Comparison of ENCODE assay signal across 24 cellular contexts in the genomic region with DNA sequence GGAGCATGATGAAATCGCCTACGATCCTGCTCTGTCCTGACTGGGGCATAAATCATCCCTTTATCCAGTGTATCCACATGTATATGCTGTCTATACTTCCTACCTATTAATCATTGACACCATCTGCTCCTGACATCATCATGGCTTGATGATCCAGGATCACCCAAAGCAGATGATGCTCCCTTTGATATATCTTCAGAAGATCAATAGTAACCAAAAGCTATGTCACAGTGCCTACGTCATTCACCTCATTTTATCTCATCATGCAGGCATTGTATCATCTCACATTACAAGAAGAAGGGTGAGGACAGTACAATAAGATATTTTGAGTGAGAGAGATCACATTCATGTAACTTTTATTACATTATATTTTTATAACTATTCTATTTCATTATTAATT.
DNase-seq lines count a peak whose midpoint lies in the region; ATAC-seq, FAIRE-seq and TF ChIP-seq lines count a peak whose summit lies in the region.
"Had no signal": no experiment of that assay in that cellular context is flagged by ENCODE, and none has a peak within 500 bp of the region (broad histone marks: within the 10 kb centered on the region; RNA-seq: fewer than 3 reads in every experiment).

No MANE protein-coding gene starts in this region.

- no peak for ATAC-seq in K562
- ATAC-seq: GM12878 had no signal

- H3K27me3 ChIP-seq in K562 (ENCODE audit: control insufficient read depth in 2 of 2, insufficient read depth in 2 of 2, low read length in 2 of 2) = no peaks in the 10 kb centered on the region
- H3K27me3 ChIP-seq: BE2C, BLaER1 had no signal

- H3K4me2 ChIP-seq in K562 (ENCODE audit: insufficient read depth, low read length) = no peak overlapping the region
- H3K4me2 ChIP-seq: BLaER1 had no signal

- no peak overlapping the region for H2AFZ ChIP-seq in K562 (ENCODE audit: low read depth, low read length)

- no peaks in the 10 kb centered on the region for H3K4me1 ChIP-seq in K562 (replicated peaks in 1 of 2; ENCODE audit: control insufficient read depth in 2 of 2, insufficient read depth in 2 of 2, low read length in 2 of 2)
- H3K4me1 ChIP-seq: BE2C, BLaER1 had no signal

- H3K9me3 ChIP-seq in K562 (replicated peaks; ENCODE audit: control insufficient read depth, insufficient read depth, low read depth, low read length) = no peaks in the 10 kb centered on the region; the same call in 1 of the 2 replicates
- H3K9me3 ChIP-seq: BE2C, BLaER1 had no signal

- no peak for TF ChIP-seq EP300 in K562 (IDR thresholded peaks at IDR 0.05; ENCODE audit: low read length)

- WGBS in K562 (ENCODE audit: insufficient coverage, low coverage, missing lambda C conversion rate) = 4% methylated on average over 3 of the region's 3 CpGs

- no peaks in the 10 kb centered on the region for H3K36me3 ChIP-seq in K562 (ENCODE audit: control insufficient read depth, insufficient read depth, low read length)
- H3K36me3 ChIP-seq: BE2C, BLaER1 had no signal

- in situ Hi-C loops in K562 (cut with MboI) = no loop called here

- H3K4me3 ChIP-seq in K562 = no peak overlapping the region
- H3K4me3 ChIP-seq: BLaER1, GM12878 had no signal

- POLR2A ChIA-PET in K562 (lab: Yijun Ruan, JAX) = no interaction called here

- no peak for FAIRE-seq in K562 (lab: Jason Lieb, UNC)
- FAIRE-seq: A204.1, GM12878, GM12892, GM18507 had no signal

- no TSS peak for BruUV-seq in K562 (replicated peaks; lab: Mats Ljungman, UMichigan)

- no peak overlapping the region for H3K9ac ChIP-seq in K562 (ENCODE audit: insufficient read depth in 1 of 2, low read depth in 2 of 2, low read length in 2 of 2)
- H3K9ac ChIP-seq: BLaER1 had no signal

- TF ChIP-seq POLR2A in K562 (conservative IDR thresholded peaks at IDR 0.05) = no peak

- H3K9me1 ChIP-seq in K562 (ENCODE audit: control insufficient read depth, insufficient read depth, low read length) = no peaks in the 10 kb centered on the region

- no peak for TF ChIP-seq RAD21 in K562 (CRISPR knock-in tag; conservative IDR thresholded peaks at IDR 0.05 in 1 of 2, IDR thresholded peaks at IDR 0.05 in 1 of 2)

- H4K20me1 ChIP-seq in K562 (replicated peaks; ENCODE audit: control insufficient read depth, insufficient read depth, low read length) = no peaks in the 10 kb centered on the region
- H4K20me1 ChIP-seq: BLaER1 had no signal

- intact Hi-C loops in K562 (cut with micrococcal nuclease) = no loop called here

- DNase-seq in NCI-H82 (lab: John Stamatoyannopoulos, UW) (peak; percentile 48), NCI-H82 treated with DMSO at 0.1 percent for 48 hours (lab: John Stamatoyannopoulos, UW; ENCODE audit: unreplicated experiment) (no peak), OCI-M1 (lab: John Stamatoyannopoulos, UW) (peak; percentile 68), K562 (ENCODE audit: extremely low read depth in 1 of 4, low spot score in 3 of 4) (no peak), T-helper 1 cell (no peak)
- DNase-seq: 8988T; ACHN; BE2C; C1 segment of cervical spinal cord; CD4-positive, alpha-beta memory T cell; CD4-positive, CD25-positive, alpha-beta regulatory T cell; CD8-positive, alpha-beta memory T cell; COR-L47; DMS 273 treated with DMSO at 0.1 percent for 48 hours; DMS153; DMS79; DND-41; EL; GDM1 had no signal

- no peak overlapping the region for H3K27ac ChIP-seq in K562 (ENCODE audit: extremely low read depth, low read depth, low read length)
- H3K27ac ChIP-seq: BLaER1 had no signal

- no peaks in the 10 kb centered on the region for H3K79me2 ChIP-seq in K562 (ENCODE audit: control insufficient read depth, insufficient read depth, low read length)

- CTCF ChIA-PET in K562 (lab: Yijun Ruan, JAX; ENCODE audit: low intra/inter-chr PET ratio) = no interaction called here

- TF ChIP-seq CTCF in K562 (IDR thresholded peaks at IDR 0.05 in 2 of 3, conservative IDR thresholded peaks at IDR 0.05 in 1 of 3; ENCODE audit: insufficient read depth in 2 of 3, low read depth in 1 of 3, low read length in 3 of 3) = no peak

TF ChIP-seq in K562, 482 proteins besides CTCF, POLR2A, EP300 and RAD21:
- TF ChIP-seq CHCHD3 (CRISPR knock-in tag; IDR thresholded peaks at IDR 0.05) (no peak), CREM (IDR thresholded peaks at IDR 0.05; ENCODE audit: low read depth) (peak; percentile 21; the same call in 1 of the 2 replicates), MEIS2 (IDR thresholded peaks at IDR 0.05; ENCODE audit: partially characterized antibody) (peak; percentile 27), ZNF512 (tag; IDR thresholded peaks at IDR 0.05) (no peak), ZNF253 (CRISPR knock-in tag; conservative IDR thresholded peaks at IDR 0.05) (no peak), MLLT1 (IDR thresholded peaks at IDR 0.05) (no peak), NRF1 (conservative IDR thresholded peaks at IDR 0.05 in 1 of 2, IDR thresholded peaks at IDR 0.05 in 1 of 2) (no peak), NCOA1 (IDR thresholded peaks at IDR 0.05; ENCODE audit: low read depth) (no peak), ZNF124 (CRISPR knock-in tag; IDR thresholded peaks at IDR 0.05) (no peak), YY1 (IDR thresholded peaks at IDR 0.05; ENCODE audit: borderline replicate concordance in 1 of 3, control insufficient read depth in 1 of 3, extremely low read depth in 1 of 3, insufficient read depth in 3 of 3, insufficient read length in 1 of 3, insufficient replicate concordance in 2 of 3, low read depth in 1 of 3, low read length in 2 of 3) (no peak), RNF2 (IDR thresholded peaks at IDR 0.05) (no peak), ZBTB12 (CRISPR knock-in tag; IDR thresholded peaks at IDR 0.05) (peak; percentile 88), RBM25 (IDR thresholded peaks at IDR 0.05; ENCODE audit: low read depth, low read length, severe bottlenecking) (no peak), SREBF1 (IDR thresholded peaks at IDR 0.05; ENCODE audit: borderline replicate concordance, low read depth, low read length) (no peak), MEF2D (tag; conservative IDR thresholded peaks at IDR 0.05; ENCODE audit: low read depth) (no peak), NFRKB (IDR thresholded peaks at IDR 0.05; ENCODE audit: low read depth) (no peak)
- TF ChIP-seq, protein P1, sequence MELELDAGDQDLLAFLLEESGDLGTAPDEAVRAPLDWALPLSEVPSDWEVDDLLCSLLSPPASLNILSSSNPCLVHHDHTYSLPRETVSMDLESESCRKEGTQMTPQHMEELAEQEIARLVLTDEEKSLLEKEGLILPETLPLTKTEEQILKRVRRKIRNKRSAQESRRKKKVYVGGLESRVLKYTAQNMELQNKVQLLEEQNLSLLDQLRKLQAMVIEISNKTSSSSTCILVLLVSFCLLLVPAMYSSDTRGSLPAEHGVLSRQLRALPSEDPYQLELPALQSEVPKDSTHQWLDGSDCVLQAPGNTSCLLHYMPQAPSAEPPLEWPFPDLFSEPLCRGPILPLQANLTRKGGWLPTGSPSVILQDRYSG (tag; conservative IDR thresholded peaks at IDR 0.05; ENCODE audit: low read depth) = no peak

Comparison
In these comparisons a context has a peak if more than half of its experiments do, and no peak if none do; other contexts are left out.
1. DNase-seq: peak in NCI-H82 (single experiment) and OCI-M1 (single experiment); none in NCI-H82 treated with DMSO at 0.1 percent for 48 hours (single experiment), K562 (0 of 4) and T-helper 1 cell (0 of 5).